In the genomic region with DNA sequence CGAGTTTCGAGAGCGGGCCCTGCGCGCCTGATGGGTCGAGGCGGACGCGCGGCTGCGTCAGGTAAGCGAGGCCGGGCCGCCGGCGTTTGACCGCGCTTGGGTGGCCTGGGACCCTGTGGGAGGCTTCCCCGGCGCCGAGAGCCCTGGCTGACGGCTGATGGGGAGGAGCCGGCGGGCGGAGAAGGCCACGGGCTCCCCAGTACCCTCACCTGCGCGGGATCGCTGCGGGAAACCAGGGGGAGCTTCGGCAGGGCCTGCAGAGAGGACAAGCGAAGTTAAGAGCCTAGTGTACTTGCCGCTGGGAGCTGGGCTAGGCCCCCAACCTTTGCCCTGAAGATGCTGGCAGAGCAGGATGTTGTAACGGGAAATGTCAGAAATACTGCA, we compare ENCODE assay signal across 10 cellular contexts. TPM values are rescaled to one million over a fixed set of nuclear protein-coding genes. Genes with fewer than 3 reads are reported as not detected.
DNase-seq lines count a peak whose midpoint lies in the region; ATAC-seq, FAIRE-seq and TF ChIP-seq lines count a peak whose summit lies in the region.
"Not testable (repeated sequence)": the region's sequence is repeated elsewhere in the genome, so short reads cannot be mapped to it uniquely, and the experiment has no call there.
"Had no signal": no experiment of that assay in that cellular context is flagged by ENCODE, and none has a peak within 500 bp of the region (broad histone marks: within the 10 kb centered on the region; RNA-seq: fewer than 3 reads in every experiment).

No MANE protein-coding gene starts in this region.

- intact Hi-C loops in pancreas (cut with DNase I); thyroid gland (cut with DNase I): not testable (repeated sequence)

- H3F3A ChIP-seq in OCI-LY1 (ENCODE audit: insufficient read depth, low read length) = not testable (repeated sequence)

- not testable (repeated sequence) for H3K4me3 ChIP-seq in CD4-positive, CD25-positive, alpha-beta regulatory T cell (ENCODE audit: low read depth, low read length)
- H3K4me3 ChIP-seq in OCI-LY1 (ENCODE audit: low read depth, low read length, poor library complexity, severe bottlenecking) (peak overlapping the region; percentile 46), pancreas (peak overlapping the region in 2 of 4 donors; percentile 35 to 53), thyroid gland (replicated peaks in 1 of 3) (peak overlapping the region in 1 of 3 donors; percentile 45)

- TF ChIP-seq CTCF in OCI-LY1 (IDR thresholded peaks at IDR 0.05; ENCODE audit: low read length); pancreas (IDR thresholded peaks at IDR 0.05); thyroid gland (IDR thresholded peaks at IDR 0.05): not testable (repeated sequence)

- not testable (repeated sequence) for TF ChIP-seq POLR2A in thyroid gland (IDR thresholded peaks at IDR 0.05)

- ATAC-seq in CD4-positive, CD25-positive, alpha-beta regulatory T cell (ENCODE audit: low read depth in 2 of 2) = peak; percentile 8 to 10
- ATAC-seq in GM21529 (IDR thresholded peaks at IDR 0.05; ENCODE audit: unreplicated experiment) (peak; percentile 3), esophagus mucosa (peak; percentile 12), left lobe of liver (peak; percentile 52), pancreas (peak in 2 of 4 donors; percentile 19 to 26)
- peak; percentile 15 to 33 for ATAC-seq in activated T-cell treated with anti-CD3 and anti-CD28 coated beads, Interleukin-2, amount 50 U/mL, for 4 hours

- H2AFZ ChIP-seq in OCI-LY1 (ENCODE audit: low read length) = not testable (repeated sequence)

- H3K27me3 Mint-ChIP-seq in CD4-positive, CD25-positive, alpha-beta regulatory T cell; activated T-cell treated with anti-CD3 and anti-CD28 coated beads, Interleukin-2, amount 50 U/mL, for 4 hours (ENCODE audit: low read depth): not testable (repeated sequence)

- not testable (repeated sequence) for H3K79me2 ChIP-seq in OCI-LY1 (ENCODE audit: insufficient read depth, low read length)

- not testable (repeated sequence) for H3K36me3 Mint-ChIP-seq in CD4-positive, CD25-positive, alpha-beta regulatory T cell; activated T-cell treated with anti-CD3 and anti-CD28 coated beads, Interleukin-2, amount 50 U/mL, for 4 hours (ENCODE audit: insufficient read depth)

- not testable (repeated sequence) for H3K9me2 ChIP-seq in OCI-LY1 (ENCODE audit: low read depth, low read length)

- not testable (repeated sequence) for H3K4me1 ChIP-seq in CD4-positive, CD25-positive, alpha-beta regulatory T cell (ENCODE audit: control insufficient read depth, insufficient read depth, low read length, poor library complexity, severe bottlenecking); OCI-LY1 (ENCODE audit: insufficient read depth, low read length, severe bottlenecking); pancreas; thyroid gland

- H3K27ac Mint-ChIP-seq in CD4-positive, CD25-positive, alpha-beta regulatory T cell = not testable (repeated sequence)

- H3K27ac ChIP-seq in CD4-positive, CD25-positive, alpha-beta regulatory T cell (ENCODE audit: insufficient read depth, low read length, poor library complexity, severe bottlenecking); OCI-LY1 (ENCODE audit: low read depth, low read length, poor library complexity, severe bottlenecking): not testable (repeated sequence)
- H3K27ac ChIP-seq in pancreas = peak overlapping the region in 3 of 4 donors; percentile 55 to 82 (median 71)
- peak overlapping the region in 2 of 3 donors; percentile 65 to 76 for H3K27ac ChIP-seq in thyroid gland

- not testable (repeated sequence) for H3K9me3 Mint-ChIP-seq in CD4-positive, CD25-positive, alpha-beta regulatory T cell; activated T-cell treated with anti-CD3 and anti-CD28 coated beads, Interleukin-2, amount 50 U/mL, for 4 hours

- not testable (repeated sequence) for H3K4me2 ChIP-seq in OCI-LY1 (ENCODE audit: low read length)

- no CpG with 5 or more reads among the region's 34 CpGs for WGBS in pancreas, 2 donors
- no CpG with 5 or more reads among the region's 34 CpGs for WGBS in thyroid gland, 2 donors

- DNase-seq in CD4-positive, CD25-positive, alpha-beta regulatory T cell; activated T-cell treated with anti-CD3 and anti-CD28 coated beads, Interleukin-2, amount 50 U/mL, for 4 hours; left lobe of liver (ENCODE audit: low spot score); pancreas; thyroid gland: not testable (repeated sequence)

- H3K9ac ChIP-seq in OCI-LY1 (ENCODE audit: low read length) = not testable (repeated sequence)

- not testable (repeated sequence) for H3K9me3 ChIP-seq in CD4-positive, CD25-positive, alpha-beta regulatory T cell (ENCODE audit: control insufficient read depth in 2 of 2, low read length in 2 of 2); OCI-LY1 (ENCODE audit: low read length); pancreas; thyroid gland

- H3K27me3 ChIP-seq in CD4-positive, CD25-positive, alpha-beta regulatory T cell (ENCODE audit: control insufficient read depth, insufficient read depth, low read length); OCI-LY1 (ENCODE audit: insufficient read depth, low read length); pancreas; thyroid gland: not testable (repeated sequence)

- H3K36me3 ChIP-seq in CD4-positive, CD25-positive, alpha-beta regulatory T cell (ENCODE audit: control insufficient read depth, insufficient read depth, low read length); OCI-LY1 (ENCODE audit: insufficient read depth, low read length); pancreas; thyroid gland: not testable (repeated sequence)

- not testable (repeated sequence) for FAIRE-seq in pancreas (lab: Jason Lieb, UNC)

- not testable (repeated sequence) for H3K4me1 Mint-ChIP-seq in CD4-positive, CD25-positive, alpha-beta regulatory T cell; activated T-cell treated with anti-CD3 and anti-CD28 coated beads, Interleukin-2, amount 50 U/mL, for 4 hours (ENCODE audit: low read depth)

- H3K4me3 Mint-ChIP-seq in CD4-positive, CD25-positive, alpha-beta regulatory T cell; activated T-cell treated with anti-CD3 and anti-CD28 coated beads, Interleukin-2, amount 50 U/mL, for 4 hours: not testable (repeated sequence)

- not testable (repeated sequence) for H4K20me1 ChIP-seq in OCI-LY1 (ENCODE audit: insufficient read depth, low read length)

RNA-seq across cellular contexts. Expression of a gene that starts 57.3 kb away (rescaled TPM):
- 0.69 TPM for total RNA-seq in CD4-positive, CD25-positive, alpha-beta regulatory T cell
- under 1 TPM in 1 of 4 donors, not detected in 3; 0.08 TPM for polyA plus RNA-seq in CD4-positive, CD25-positive, alpha-beta regulatory T cell
- total RNA-seq in activated T-cell treated with anti-CD3 and anti-CD28 coated beads, Interleukin-2, amount 50 U/mL, for 4 hours = under 1 TPM; 0.28 to 0.61 (median 0.35) TPM
- total RNA-seq in esophagus mucosa = 1.8 TPM
- 3.9 TPM for total RNA-seq in left lobe of liver
- 1 to 10 TPM; 1.8 to 3.8 (median 2.5) TPM for total RNA-seq in pancreas
- polyA plus RNA-seq in pancreas = 1 to 10 TPM; 3.2 to 4.0 TPM
- total RNA-seq in thyroid gland = 10 to 100 TPM; 11.8 to 25.0 (median 23.4) TPM
- total RNA-seq: HT-29 had no signal
- polyA plus RNA-seq: foreskin keratinocyte had no signal
